Comparison of ENCODE assay signal across 1 cellular context in genomic region chr19:38849147-38849745, GRCh38.
TF ChIP-seq lines count a peak whose summit lies in the region.

No MANE protein-coding gene starts in this region.

TF ChIP-seq in HEK293, 187 proteins besides CTCF, POLR2A, EP300 and RAD21 (continued from another document and continues in another):
- TF ChIP-seq ZNF704 (tag by site-specific recombination; IDR thresholded peaks at IDR 0.05): no peak
- no peak for TF ChIP-seq ZNF16 (tag by site-specific recombination; IDR thresholded peaks at IDR 0.05; ENCODE audit: low read depth)
- peak; percentile 53; the same call in 1 of the 2 replicates for TF ChIP-seq ZEB2 (tag by site-specific recombination; IDR thresholded peaks at IDR 0.05)
- TF ChIP-seq OVOL3 (tag by site-specific recombination; IDR thresholded peaks at IDR 0.05): no peak
- no peak for TF ChIP-seq BCL6B (tag by site-specific recombination; IDR thresholded peaks at IDR 0.05)
- TF ChIP-seq MYNN (tag by site-specific recombination; IDR thresholded peaks at IDR 0.05; ENCODE audit: borderline replicate concordance): peak; percentile 33; the same call in 1 of the 2 replicates
- no peak for TF ChIP-seq ZNF26 (tag by site-specific recombination; IDR thresholded peaks at IDR 0.05)
- TF ChIP-seq KLF8 (tag by site-specific recombination; IDR thresholded peaks at IDR 0.05): peak; percentile 63
- TF ChIP-seq ATF2 (tag by site-specific recombination; IDR thresholded peaks at IDR 0.05; ENCODE audit: low read depth): no peak
- TF ChIP-seq ZFHX2 (tag by site-specific recombination; conservative IDR thresholded peaks at IDR 0.05): peak; percentile 98
- TF ChIP-seq KLF16 (tag by site-specific recombination; IDR thresholded peaks at IDR 0.05): peak; percentile 57
- 0 out of 2 replicates have a peak, but pooled peaks have one; percentile 46 for TF ChIP-seq ZNF169 (tag by site-specific recombination; IDR thresholded peaks at IDR 0.05)
- TF ChIP-seq ZSCAN30 (tag by site-specific recombination; IDR thresholded peaks at IDR 0.05): peak; percentile 65
- no peak for TF ChIP-seq BCL11A (tag by site-specific recombination; IDR thresholded peaks at IDR 0.05; ENCODE audit: low read depth)
- TF ChIP-seq ZNF561 (tag by site-specific recombination; IDR thresholded peaks at IDR 0.05; ENCODE audit: borderline replicate concordance): 0 out of 2 replicates have a peak, but pooled peaks have one; percentile 15
- no peak for TF ChIP-seq ZNF654 (tag by site-specific recombination; IDR thresholded peaks at IDR 0.05; ENCODE audit: low read depth)
- peak; percentile 57; the same call in 1 of the 2 replicates for TF ChIP-seq ZBTB11 (tag by site-specific recombination; conservative IDR thresholded peaks at IDR 0.05; ENCODE audit: low read depth)
- no peak for TF ChIP-seq ZNF239 (tag by site-specific recombination; IDR thresholded peaks at IDR 0.05)
- TF ChIP-seq ZNF837 (tag by site-specific recombination; IDR thresholded peaks at IDR 0.05): no peak
- no peak for TF ChIP-seq SCRT2 (tag by site-specific recombination; IDR thresholded peaks at IDR 0.05)
- no peak for TF ChIP-seq ZNF274 (IDR thresholded peaks at IDR 0.05; ENCODE audit: low read length)
- no peak for TF ChIP-seq ZNF274 (tag by site-specific recombination; IDR thresholded peaks at IDR 0.05; ENCODE audit: borderline replicate concordance)
- no peak; the same call in 1 of the 2 replicates for TF ChIP-seq ZNF76 (tag by site-specific recombination; IDR thresholded peaks at IDR 0.05; ENCODE audit: borderline replicate concordance, low read depth)
- TF ChIP-seq ZIC2 (tag by site-specific recombination; IDR thresholded peaks at IDR 0.05): no peak
- peak; percentile 99 for TF ChIP-seq ZNF362 (tag by site-specific recombination; IDR thresholded peaks at IDR 0.05)
- no peak for TF ChIP-seq ZSCAN4 (tag by site-specific recombination; IDR thresholded peaks at IDR 0.05)
- no peak; the same call in 1 of the 2 replicates for TF ChIP-seq ZNF2 (tag by site-specific recombination; IDR thresholded peaks at IDR 0.05)
- peak; percentile 50 for TF ChIP-seq ZBTB8A (tag by site-specific recombination; IDR thresholded peaks at IDR 0.05)
- TF ChIP-seq ZBTB6 (tag by site-specific recombination; IDR thresholded peaks at IDR 0.05): peak; percentile 29; the same call in 1 of the 2 replicates
- TF ChIP-seq ZNF585B (tag by site-specific recombination; IDR thresholded peaks at IDR 0.05): no peak
- peak; percentile 52; the same call in 1 of the 2 replicates for TF ChIP-seq ZBTB21 (tag by site-specific recombination; IDR thresholded peaks at IDR 0.05)
- TF ChIP-seq INSM2 (tag by site-specific recombination; IDR thresholded peaks at IDR 0.05): no peak
- TF ChIP-seq GFI1B (tag by site-specific recombination; IDR thresholded peaks at IDR 0.05): no peak
- TF ChIP-seq ZNF521 (tag by site-specific recombination; IDR thresholded peaks at IDR 0.05): no peak
- no peak for TF ChIP-seq TCF7L2 (IDR thresholded peaks at IDR 0.05; ENCODE audit: borderline replicate concordance, low read depth, low read length)
- no peak for TF ChIP-seq ZSCAN23 (tag by site-specific recombination; IDR thresholded peaks at IDR 0.05)
- peak; percentile 74 for TF ChIP-seq ZNF660 (tag by site-specific recombination; IDR thresholded peaks at IDR 0.05)
- TF ChIP-seq REST (tag by site-specific recombination; IDR thresholded peaks at IDR 0.05): no peak
- peak; percentile 32; the same call in 1 of the 2 replicates for TF ChIP-seq ZNF792 (tag by site-specific recombination; IDR thresholded peaks at IDR 0.05)
- no peak for TF ChIP-seq ZFP3 (tag by site-specific recombination; IDR thresholded peaks at IDR 0.05; ENCODE audit: low read depth)
- no peak for TF ChIP-seq ZNF350 (tag by site-specific recombination; IDR thresholded peaks at IDR 0.05)
- no peak for TF ChIP-seq HOXC10 (CRISPR knock-in tag; IDR thresholded peaks at IDR 0.05)
- peak; percentile 87; the same call in 1 of the 2 replicates for TF ChIP-seq ZFP69B (tag by site-specific recombination; IDR thresholded peaks at IDR 0.05)
- peak; percentile 72 for TF ChIP-seq ZNF692 (tag by site-specific recombination; IDR thresholded peaks at IDR 0.05)
